In the genomic region with DNA sequence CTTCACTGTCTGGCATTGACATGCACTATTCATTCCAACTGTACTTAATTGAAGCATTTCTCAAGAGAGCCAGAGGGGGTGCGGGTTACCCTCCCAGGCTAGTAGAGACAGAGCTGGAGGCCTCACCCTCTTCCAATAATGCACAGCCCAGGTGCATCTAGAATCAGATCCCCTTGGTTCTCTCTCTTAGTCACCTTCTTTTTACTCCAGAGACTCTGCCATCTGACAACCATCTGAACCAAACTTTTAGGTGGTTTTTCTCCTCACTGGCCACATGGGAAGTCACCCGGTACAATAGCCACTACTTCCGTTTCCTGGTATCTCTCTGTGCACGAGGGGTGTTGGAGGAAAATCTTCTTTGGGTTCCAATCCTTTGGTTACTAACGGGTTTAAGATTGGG, we compare ENCODE assay signal across 20 cellular contexts.
A peak's percentile ranks its signal among the peaks of the same experiment; 100 is the strongest.
DNase-seq lines count a peak whose midpoint lies in the region; ATAC-seq and TF ChIP-seq lines count a peak whose summit lies in the region.
"Had no signal": no experiment of that assay in that cellular context is flagged by ENCODE, and none has a peak within 500 bp of the region (broad histone marks: within the 10 kb centered on the region; RNA-seq: fewer than 3 reads in every experiment).

No MANE protein-coding gene starts in this region.

- no TSS peak for BruUV-seq in MCF 10A (replicated peaks; lab: Mats Ljungman, UMichigan)

- H3K4me3 Mint-ChIP-seq in MCF 10A (ENCODE audit: unreplicated experiment) = no peak overlapping the region
- H3K4me3 Mint-ChIP-seq: CD4-positive, CD25-positive, alpha-beta regulatory T cell; CD8-positive, alpha-beta T cell had no signal

- H3K4me2 ChIP-seq in BLaER1 = peak overlapping the region; percentile 45
- H3K4me2 ChIP-seq in OCI-LY3 (ENCODE audit: low read length) = peak overlapping the region; percentile 15

- TF ChIP-seq POLR2A in breast epithelium (IDR thresholded peaks at IDR 0.05) = no peak

- TF ChIP-seq CTCF in MCF 10A (IDR thresholded peaks at IDR 0.05; ENCODE audit: unreplicated experiment) = no peak
- TF ChIP-seq CTCF in breast epithelium (IDR thresholded peaks at IDR 0.05) = no peak
- TF ChIP-seq CTCF in GM12865 (IDR thresholded peaks at IDR 0.05; ENCODE audit: insufficient read depth, low read depth, low read length, missing control alignments) = no peak
- TF ChIP-seq CTCF in OCI-LY3 (IDR thresholded peaks at IDR 0.05; ENCODE audit: low read depth, low read length) = no peak

- H3K4me1 ChIP-seq in breast epithelium (no peaks in the 10 kb centered on the region), BLaER1 (peaks cover 10% of the 10 kb centered on the region), OCI-LY3 (ENCODE audit: low read length) (peaks cover 12% of the 10 kb centered on the region)
- H3K4me1 ChIP-seq: BE2C, Caco-2 had no signal

- H3K27ac ChIP-seq in breast epithelium = no peak overlapping the region
- H3K27ac ChIP-seq in BLaER1 = no peak overlapping the region
- no peak overlapping the region for H3K27ac ChIP-seq in OCI-LY3 (ENCODE audit: low read length)
- H3K27ac ChIP-seq: 22Rv1, C4-2B had no signal

- no peak for ATAC-seq in HG03342 (IDR thresholded peaks at IDR 0.05; ENCODE audit: unreplicated experiment)
- no peak for ATAC-seq in GM21619 (IDR thresholded peaks at IDR 0.05; ENCODE audit: unreplicated experiment)
- ATAC-seq: CD8-positive, alpha-beta T cell had no signal

- H3K9me3 ChIP-seq in breast epithelium (no peaks in the 10 kb centered on the region), BLaER1 (no peaks in the 10 kb centered on the region), OCI-LY3 (ENCODE audit: insufficient read depth, low read length) (no peaks in the 10 kb centered on the region)
- H3K9me3 ChIP-seq: BE2C, Caco-2 had no signal

- CTCF ChIA-PET in MCF 10A (lab: Yijun Ruan, JAX) = no interaction called here

- no peak overlapping the region for H3K4me3 ChIP-seq in breast epithelium
- no peak overlapping the region for H3K4me3 ChIP-seq in BLaER1
- H3K4me3 ChIP-seq in GM12865 (ENCODE audit: low read depth, low read length) = no peak overlapping the region
- no peak overlapping the region for H3K4me3 ChIP-seq in OCI-LY3 (ENCODE audit: low read length)

- DNase-seq in MCF 10A (ENCODE audit: unreplicated experiment) (no peak), breast epithelium (ENCODE audit: low spot score in 2 of 2) (no peak), GM12865 (ENCODE audit: low read depth) (peak; percentile 61), anterior cingulate cortex (lab: John Stamatoyannopoulos, UW) (no peak)
- DNase-seq: BE2C; Caco-2; CD4-positive, CD25-positive, alpha-beta regulatory T cell; CD8-positive, alpha-beta T cell; DMS153; DMS79; EL; GDM1; H7; HCEC 1CT had no signal

- peak overlapping the region; percentile 96 for H2AFZ ChIP-seq in OCI-LY3 (ENCODE audit: low read depth, low read length)

- intact Hi-C loops in MCF 10A (cut with micrococcal nuclease) (no loop called here), breast epithelium (cut with DNase I; ENCODE audit: low total_unique reads) (no loop called here)

- POLR2A ChIA-PET in MCF 10A (lab: Yijun Ruan, JAX) = no interaction called here

- H4K20me1 ChIP-seq in BLaER1 (no peaks in the 10 kb centered on the region), OCI-LY3 (ENCODE audit: insufficient read depth, low read length) (no peaks in the 10 kb centered on the region)

- no peaks in the 10 kb centered on the region for H3K4me1 Mint-ChIP-seq in MCF 10A (ENCODE audit: insufficient read depth, unreplicated experiment)
- H3K4me1 Mint-ChIP-seq: CD4-positive, CD25-positive, alpha-beta regulatory T cell had no signal

- H3K9ac ChIP-seq in BLaER1 = no peak overlapping the region
- no peak overlapping the region for H3K9ac ChIP-seq in OCI-LY3 (ENCODE audit: low read length)

- H3K36me3 Mint-ChIP-seq in MCF 10A (ENCODE audit: insufficient read depth, unreplicated experiment) = peaks cover 8% of the 10 kb centered on the region
- H3K36me3 Mint-ChIP-seq: CD4-positive, CD25-positive, alpha-beta regulatory T cell; CD8-positive, alpha-beta T cell had no signal

- peak overlapping the region; percentile 54 for H3K27ac Mint-ChIP-seq in MCF 10A (ENCODE audit: low read depth, unreplicated experiment)
- H3K27ac Mint-ChIP-seq: CD4-positive, CD25-positive, alpha-beta regulatory T cell; CD8-positive, alpha-beta T cell had no signal

- H3K79me2 ChIP-seq in OCI-LY3 (ENCODE audit: low read length) = no peaks in the 10 kb centered on the region

- no peaks in the 10 kb centered on the region for H3K27me3 Mint-ChIP-seq in MCF 10A (ENCODE audit: insufficient read depth, unreplicated experiment)
- H3K27me3 Mint-ChIP-seq: CD4-positive, CD25-positive, alpha-beta regulatory T cell had no signal

- no peaks in the 10 kb centered on the region for H3K27me3 ChIP-seq in breast epithelium
- no peaks in the 10 kb centered on the region for H3K27me3 ChIP-seq in BLaER1
- H3K27me3 ChIP-seq in OCI-LY3 (ENCODE audit: low read depth, low read length) = no peaks in the 10 kb centered on the region
- H3K27me3 ChIP-seq: BE2C had no signal

- H3K36me3 ChIP-seq in breast epithelium (no peaks in the 10 kb centered on the region), BLaER1 (no peaks in the 10 kb centered on the region), OCI-LY3 (replicated peaks; ENCODE audit: low read depth, low read length) (no peaks in the 10 kb centered on the region)
- H3K36me3 ChIP-seq: BE2C had no signal

- no peaks in the 10 kb centered on the region for H3K9me3 Mint-ChIP-seq in MCF 10A (ENCODE audit: unreplicated experiment)
- H3K9me3 Mint-ChIP-seq: CD8-positive, alpha-beta T cell had no signal
